ENCODE assay signal across 9 cellular contexts in genomic region chrX:16671005-16671404, GRCh38. TPM values are rescaled to one million over a fixed set of nuclear protein-coding genes. Genes with fewer than 3 reads are reported as not detected.
DNase-seq lines count a peak whose midpoint lies in the region; ATAC-seq and TF ChIP-seq lines count a peak whose summit lies in the region.
"Had no signal": no experiment of that assay in that cellular context is flagged by ENCODE, and none has a peak within 500 bp of the region (broad histone marks: within the 10 kb centered on the region; RNA-seq: fewer than 3 reads in every experiment).

No MANE protein-coding gene starts in this region.

- peak; percentile 44 for TF ChIP-seq CTCF in fibroblast of mammary gland (conservative IDR thresholded peaks at IDR 0.05; ENCODE audit: control insufficient read depth, insufficient read depth, low read depth, low read length)
- peak; percentile 37 for TF ChIP-seq CTCF in retinal pigment epithelial cell (conservative IDR thresholded peaks at IDR 0.05; ENCODE audit: low read depth, low read length)
- no peak for TF ChIP-seq CTCF in coronary artery (IDR thresholded peaks at IDR 0.05)

- ATAC-seq in HG02798 (IDR thresholded peaks at IDR 0.05; ENCODE audit: poor library complexity, unreplicated experiment): no peak

- H3K27ac ChIP-seq in coronary artery: no peak overlapping the region

- H3K4me3 ChIP-seq in fibroblast of mammary gland (ENCODE audit: control insufficient read depth, low read depth, low read length): no peak overlapping the region
- no peak overlapping the region for H3K4me3 ChIP-seq in retinal pigment epithelial cell (ENCODE audit: low read length)
- no peak overlapping the region for H3K4me3 ChIP-seq in MG63
- H3K4me3 ChIP-seq in coronary artery: no peak overlapping the region

- peak; percentile 25 for DNase-seq in Daoy (ENCODE audit: low read depth)
- peak; percentile 60 for DNase-seq in HT1080 (ENCODE audit: low read depth)
- DNase-seq in T-helper 1 cell: peak in 3 of 5 donors; percentile 2 to 30 (median 12)
- DNase-seq in fibroblast of mammary gland (ENCODE audit: low read depth): peak; percentile 74
- DNase-seq in retinal pigment epithelial cell (ENCODE audit: low read depth): no peak
- no peak for DNase-seq in MG63
- DNase-seq in coronary artery (ENCODE audit: low spot score): no peak
- DNase-seq: activated B cell treated with CpG ODN at 0.5 μM for 24 hours had no signal

- no peaks in the 10 kb centered on the region for H3K9me3 ChIP-seq in MG63

- H3K27me3 ChIP-seq in MG63: no peaks in the 10 kb centered on the region

- H3K36me3 ChIP-seq in MG63: peaks cover 3% of the 10 kb centered on the region

RNA-seq across cellular contexts. Expression of gene S100G, which starts 21.0 kb away (rescaled TPM):
- total RNA-seq in Daoy (2014; rRNA removed; shearing (Covaris generic)): not detected in 2 replicates
- not detected in 2 replicates for total RNA-seq in HT1080 (2014; rRNA removed; shearing (Covaris generic))
- not detected in 2 replicates for polyA plus RNA-seq in HT1080 (2015; cell fraction: cytosol; rRNA removed)
- polyA plus RNA-seq in HT1080 (2015; cell fraction: nucleus; rRNA removed): not detected in 2 replicates
- not detected in 2 replicates for total RNA-seq in MG63 (2014; rRNA removed; shearing (Covaris generic); ENCODE audit: low replicate concordance)
- total RNA-seq: activated B cell treated with CpG ODN at 0.5 μM for 24 hours had no signal

RNA-seq across cellular contexts. Expression of gene CTPS2, which starts 41.5 kb away (rescaled TPM):
- 9.0 and 11.9 TPM in 2 replicates for total RNA-seq in Daoy (2014; rRNA removed; shearing (Covaris generic))
- total RNA-seq in HT1080 (2014; rRNA removed; shearing (Covaris generic)): 6.0 and 6.1 TPM in 2 replicates
- polyA plus RNA-seq in HT1080 (2015; cell fraction: cytosol; rRNA removed): 4.3 and 4.5 TPM in 2 replicates
- 11.9 and 12.6 TPM in 2 replicates for polyA plus RNA-seq in HT1080 (2015; cell fraction: nucleus; rRNA removed)
- total RNA-seq in MG63 (2014; rRNA removed; shearing (Covaris generic); ENCODE audit: low replicate concordance): 9.2 and 13.2 TPM in 2 replicates

RNA-seq across cellular contexts. Expression of gene SYAP1, which starts 48.4 kb away (rescaled TPM):
- total RNA-seq in Daoy (2014; rRNA removed; shearing (Covaris generic)): 17.3 and 25.2 TPM in 2 replicates
- 31.6 and 34.5 TPM in 2 replicates for total RNA-seq in HT1080 (2014; rRNA removed; shearing (Covaris generic))
- polyA plus RNA-seq in HT1080 (2015; cell fraction: cytosol; rRNA removed): 18.3 and 18.9 TPM in 2 replicates
- polyA plus RNA-seq in HT1080 (2015; cell fraction: nucleus; rRNA removed): 9.1 and 10.6 TPM in 2 replicates
- total RNA-seq in MG63 (2014; rRNA removed; shearing (Covaris generic); ENCODE audit: low replicate concordance): 26.6 and 34.1 TPM in 2 replicates

Comparison
In these comparisons a context has a peak if more than half of its experiments do, and no peak if none do; other contexts are left out.
1. DNase-seq: peak in Daoy (single experiment), HT1080 (single experiment), T-helper 1 cell (3 of 5) and fibroblast of mammary gland (single experiment); none in retinal pigment epithelial cell (single experiment), MG63 (single experiment) and coronary artery (single experiment).